In the genomic region with DNA sequence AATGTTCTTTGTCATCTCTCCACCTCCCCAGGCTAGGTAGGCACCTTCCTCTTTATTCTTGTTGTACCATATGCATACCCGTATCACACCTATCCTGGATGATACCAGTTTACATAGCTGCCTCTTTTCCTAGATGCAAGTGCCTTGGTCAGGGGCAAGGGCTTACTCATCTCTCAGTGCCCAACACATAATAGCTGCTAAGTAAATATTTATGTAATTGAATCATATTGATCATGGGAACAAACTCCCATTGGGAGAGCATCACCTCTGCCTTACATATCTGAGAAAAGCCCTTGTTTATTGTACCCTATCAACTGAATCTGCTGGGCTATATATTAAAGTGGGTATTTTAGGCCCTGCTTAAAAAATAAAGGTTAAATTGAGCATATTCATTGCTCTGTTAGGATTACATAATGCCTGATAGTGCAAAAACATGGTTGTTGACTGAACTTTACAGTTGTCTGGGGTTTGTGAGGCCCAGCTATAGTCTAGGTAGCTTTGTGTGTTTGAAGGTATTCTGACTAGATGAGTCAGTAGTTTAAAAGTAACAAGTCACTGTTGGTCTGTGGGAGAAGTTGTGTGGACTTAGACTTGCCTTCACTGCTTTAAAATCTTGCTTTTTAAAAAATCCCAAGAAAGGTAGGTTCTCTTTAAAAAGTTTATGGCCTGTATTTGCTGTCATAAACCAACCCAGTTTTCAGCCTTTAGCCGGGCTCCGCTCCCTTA, we compare ENCODE assay signal across 17 cellular contexts.
A peak's percentile ranks its signal among the peaks of the same experiment; 100 is the strongest.
DNase-seq lines count a peak whose midpoint lies in the region; ATAC-seq and TF ChIP-seq lines count a peak whose summit lies in the region.
"Had no signal": no experiment of that assay in that cellular context is flagged by ENCODE, and none has a peak within 500 bp of the region (broad histone marks: within the 10 kb centered on the region; RNA-seq: fewer than 3 reads in every experiment).

No MANE protein-coding gene starts in this region.

- ATAC-seq in natural killer cell: no peak
- ATAC-seq: A549, Panc1 had no signal

- no peak overlapping the region for H3K27ac Mint-ChIP-seq in natural killer cell

- H3K36me3 ChIP-seq in MG63 (no peaks in the 10 kb centered on the region; the same call in 1 of the 2 replicates), osteoblast (ENCODE audit: insufficient read depth, low read length) (no peaks in the 10 kb centered on the region), testis (ENCODE audit: low read depth, missing control alignments) (no peaks in the 10 kb centered on the region)

- H3K27me3 ChIP-seq in MG63 (no peaks in the 10 kb centered on the region), osteoblast (ENCODE audit: insufficient read depth, low read length) (no peaks in the 10 kb centered on the region), testis (no peaks in the 10 kb centered on the region)

- peaks cover 11% of the 10 kb centered on the region for H3K4me1 ChIP-seq in osteoblast (ENCODE audit: insufficient read depth, low read length)
- H3K4me1 ChIP-seq in testis: no peaks in the 10 kb centered on the region

- H3K4me3 Mint-ChIP-seq in natural killer cell: no peak overlapping the region

- no peak overlapping the region for H2AFZ ChIP-seq in osteoblast (ENCODE audit: low read length)

- H4K20me1 ChIP-seq in osteoblast (ENCODE audit: insufficient read depth, low read length): no peaks in the 10 kb centered on the region

- no peak overlapping the region for H3K4me2 ChIP-seq in osteoblast (ENCODE audit: insufficient read depth, low read length)
- H3K4me2 ChIP-seq: A549 had no signal

- WGBS in testis, 2 donors: 62 to 81% methylated on average over 3 of the region's 3 CpGs

- H3K4me1 Mint-ChIP-seq in natural killer cell: peaks cover 0 to 6% of the 10 kb centered on the region in 2 donors

- H3K27me3 Mint-ChIP-seq in natural killer cell (ENCODE audit: low read depth in 2 of 2): no peaks in the 10 kb centered on the region

- no peaks in the 10 kb centered on the region for H3K36me3 Mint-ChIP-seq in natural killer cell

- H3K9me3 ChIP-seq in MG63 (no peaks in the 10 kb centered on the region), osteoblast (ENCODE audit: low read depth, low read length) (no peaks in the 10 kb centered on the region), testis (no peaks in the 10 kb centered on the region)
- H3K9me3 ChIP-seq: A549 had no signal

- DNase-seq in COLO668 (lab: John Stamatoyannopoulos, UW; ENCODE audit: unreplicated experiment) (peak; percentile 27), MG63 (peak; percentile 8), epithelial cell of prostate (ENCODE audit: low read depth, low spot score) (peak; percentile 6), osteoblast (ENCODE audit: insufficient read length, low spot score, missing footprints) (peak; percentile 4), natural killer cell (no peak), testis (no peak), NCI-H526 (lab: John Stamatoyannopoulos, UW) (no peak)
- DNase-seq: COR-L47, DMS153, Kasumi-1, NCI-H1930, NCI-H446, NCI-H82 had no signal

- TF ChIP-seq CTCF in osteoblast (IDR thresholded peaks at IDR 0.05; ENCODE audit: extremely low read depth, low read depth, low read length): no peak
- TF ChIP-seq CTCF in natural killer cell (IDR thresholded peaks at IDR 0.05): no peak
- no peak for TF ChIP-seq CTCF in testis (IDR thresholded peaks at IDR 0.05)

- H3K27ac ChIP-seq in epithelial cell of prostate (no peak overlapping the region), osteoblast (ENCODE audit: low read depth, low read length) (no peak overlapping the region), testis (no peak overlapping the region)
- H3K27ac ChIP-seq: A549, C4-2B, SK-N-MC had no signal

- H3K79me2 ChIP-seq in osteoblast (ENCODE audit: insufficient read depth, low read length): no peaks in the 10 kb centered on the region

- TF ChIP-seq POLR2A in testis (IDR thresholded peaks at IDR 0.05): no peak

- H3K4me3 ChIP-seq in MG63 (no peak overlapping the region), osteoblast (ENCODE audit: insufficient read depth, low read length) (no peak overlapping the region), testis (no peak overlapping the region)
- H3K4me3 ChIP-seq: A549, SK-N-MC had no signal

- H3K9me3 Mint-ChIP-seq in natural killer cell: no peaks in the 10 kb centered on the region

- intact Hi-C loops in natural killer cell (cut with micrococcal nuclease) (no loop called here), testis (cut with DNase I; ENCODE audit: low total_unique reads) (no loop called here)

Comparison
In these comparisons a context has a peak if more than half of its experiments do, and no peak if none do; other contexts are left out.
1. DNase-seq: peak in COLO668 (single experiment), MG63 (single experiment), epithelial cell of prostate (single experiment) and osteoblast (single experiment); none in natural killer cell (single experiment), testis (single experiment) and NCI-H526 (0 of 2).